In genomic region chr3:143070977-143071551, GRCh38 we compare ENCODE assay signal across 1 cellular context.
A peak's percentile ranks its signal among the peaks of the same experiment; 100 is the strongest.
TF ChIP-seq lines count a peak whose summit lies in the region.

No MANE protein-coding gene starts in this region.

TF ChIP-seq in HepG2, 621 proteins besides CTCF, POLR2A, EP300 and RAD21 (continued from another document):
- TF ChIP-seq PAXIP1 (CRISPR knock-in tag; conservative IDR thresholded peaks at IDR 0.05), result no peak
- peak; percentile 21; the same call in 1 of the 2 replicates for TF ChIP-seq CEBPB (IDR thresholded peaks at IDR 0.05; ENCODE audit: borderline replicate concordance, low read depth, low read length)
- TF ChIP-seq REPIN1 (CRISPR knock-in tag; IDR thresholded peaks at IDR 0.05; ENCODE audit: borderline replicate concordance, low read depth), result no peak
- TF ChIP-seq ZNF607 (CRISPR knock-in tag; IDR thresholded peaks at IDR 0.05; ENCODE audit: borderline replicate concordance), result no peak
- TF ChIP-seq RFX1 (IDR thresholded peaks at IDR 0.05), result peak; percentile 37; the same call in 1 of the 2 replicates
